ENCODE assay signal across 9 cellular contexts in the genomic region with DNA sequence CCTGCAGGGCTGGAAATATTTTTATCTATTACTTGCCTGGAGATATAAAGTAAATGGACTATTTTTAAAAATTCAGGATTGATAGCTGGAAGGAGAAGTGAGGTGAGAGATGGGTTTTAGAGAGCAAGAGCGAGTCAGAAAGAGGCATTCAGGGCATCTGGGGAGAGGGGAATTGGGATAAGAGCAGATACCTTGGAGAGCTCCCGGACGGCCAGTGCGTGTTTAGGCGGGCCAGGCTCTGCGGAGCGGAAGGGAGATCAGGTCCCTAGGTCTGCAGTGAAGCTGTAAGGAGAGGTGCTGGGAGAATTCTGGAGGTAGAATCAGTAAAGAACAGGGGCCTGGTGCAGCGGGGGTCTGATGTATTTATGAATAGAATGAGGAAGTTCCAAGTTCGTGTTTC. TPM values are rescaled to one million over a fixed set of nuclear protein-coding genes. Genes with fewer than 3 reads are reported as not detected.
DNase-seq lines count a peak whose midpoint lies in the region; TF ChIP-seq lines count a peak whose summit lies in the region.
"Had no signal": no experiment of that assay in that cellular context is flagged by ENCODE, and none has a peak within 500 bp of the region (broad histone marks: within the 10 kb centered on the region; RNA-seq: fewer than 3 reads in every experiment).

No MANE protein-coding gene starts in this region.

- no peak overlapping the region for H3K4me3 ChIP-seq in adipocyte (ENCODE audit: low read length)
- no peak overlapping the region for H3K4me3 ChIP-seq in kidney epithelial cell (ENCODE audit: low read depth, low read length)
- no peak overlapping the region for H3K4me3 ChIP-seq in MM.1S (ENCODE audit: low read length)
- no peak overlapping the region for H3K4me3 ChIP-seq in tibial artery

- in situ Hi-C loops in ACHN (cut with HindIII; ENCODE audit: low pct_ligation_motif_present, low pct_unique_long_range_greater_than_20kb, low sequenced_read_pairs) = no loop called here

- no peaks in the 10 kb centered on the region for H3K9me2 ChIP-seq in MM.1S (replicated peaks; ENCODE audit: insufficient read depth, low read length)

- peaks cover 63% of the 10 kb centered on the region for H3K27me3 ChIP-seq in adipocyte (replicated peaks; ENCODE audit: control insufficient read depth, insufficient read depth, low read length)
- H3K27me3 ChIP-seq in kidney epithelial cell (ENCODE audit: control insufficient read depth, insufficient read depth, low read length) = peaks cover 18% of the 10 kb centered on the region
- H3K27me3 ChIP-seq in MM.1S (replicated peaks; ENCODE audit: insufficient read depth, low read length) = no peaks in the 10 kb centered on the region
- H3K27me3 ChIP-seq in tibial artery = peaks cover 0 to 40% of the 10 kb centered on the region in 2 donors

- peaks cover 29% of the 10 kb centered on the region for H3F3A ChIP-seq in MM.1S (ENCODE audit: insufficient read depth, low read length)

- H3K4me1 ChIP-seq in adipocyte (ENCODE audit: control insufficient read depth, insufficient read depth, low read length) (no peaks in the 10 kb centered on the region), MM.1S (ENCODE audit: low read length) (peaks cover 69% of the 10 kb centered on the region), tibial artery (peaks cover 0 to 4% (median 0%) of the 10 kb centered on the region in 4 donors)

- H3K36me3 Mint-ChIP-seq in activated naive CD4-positive, alpha-beta T cell treated with anti-CD3 and anti-CD28 coated beads for 36 hours (ENCODE audit: low read depth) = no peaks in the 10 kb centered on the region

- H3K79me2 ChIP-seq in MM.1S (ENCODE audit: low read length) = peaks cover 86% of the 10 kb centered on the region

- no peak overlapping the region for H3K4me3 Mint-ChIP-seq in activated naive CD4-positive, alpha-beta T cell treated with anti-CD3 and anti-CD28 coated beads for 36 hours

- H3K9me3 ChIP-seq in adipocyte (ENCODE audit: control insufficient read depth, low read length) (peaks cover 10% of the 10 kb centered on the region), MM.1S (replicated peaks; ENCODE audit: insufficient read depth, low read length) (no peaks in the 10 kb centered on the region), tibial artery (no peaks in the 10 kb centered on the region)

- H3K4me1 Mint-ChIP-seq in activated naive CD4-positive, alpha-beta T cell treated with anti-CD3 and anti-CD28 coated beads for 36 hours (ENCODE audit: low read depth) = peaks cover 52% of the 10 kb centered on the region

- H3K27me3 Mint-ChIP-seq in activated naive CD4-positive, alpha-beta T cell treated with anti-CD3 and anti-CD28 coated beads for 36 hours (ENCODE audit: low read depth) = no peaks in the 10 kb centered on the region

- no peak overlapping the region for H3K27ac ChIP-seq in MM.1S (ENCODE audit: low read length)
- no peak overlapping the region for H3K27ac ChIP-seq in tibial artery

- no peak overlapping the region for H3K4me2 ChIP-seq in MM.1S (ENCODE audit: low read depth, low read length)

- H2AFZ ChIP-seq in MM.1S (ENCODE audit: low read length) = no peak overlapping the region

- no peaks in the 10 kb centered on the region for H3K36me3 ChIP-seq in adipocyte (ENCODE audit: control insufficient read depth, insufficient read depth, low read length, severe bottlenecking)
- H3K36me3 ChIP-seq in kidney epithelial cell (ENCODE audit: control insufficient read depth, insufficient read depth, low read length) = no peaks in the 10 kb centered on the region
- H3K36me3 ChIP-seq in MM.1S (replicated peaks; ENCODE audit: insufficient read depth, low read length) = 0 out of 2 replicates have a peak, but pooled peaks cover 7% of the 10 kb centered on the region
- no peaks in the 10 kb centered on the region for H3K36me3 ChIP-seq in tibial artery

- H3K27ac Mint-ChIP-seq in activated naive CD4-positive, alpha-beta T cell treated with anti-CD3 and anti-CD28 coated beads for 36 hours = no peak overlapping the region

- peak; percentile 26 for DNase-seq in ACHN
- DNase-seq in HEK293T (ENCODE audit: extremely low spot score) = peak; percentile 40
- DNase-seq in adipocyte (ENCODE audit: low read depth) = peak; percentile 35
- DNase-seq in kidney epithelial cell (ENCODE audit: low read depth) = peak; percentile 4
- DNase-seq in MM.1S = no peak
- DNase-seq in tibial artery = no peak
- DNase-seq in activated naive CD4-positive, alpha-beta T cell treated with anti-CD3 and anti-CD28 coated beads for 36 hours = no peak
- DNase-seq in NCI-H1092 treated with DMSO at 0.1 percent for 48 hours (lab: John Stamatoyannopoulos, UW) = no peak
- DNase-seq: stimulated activated CD4-positive, alpha-beta T cell treated with anti-CD3 and anti-CD28 coated beads, Interleukin-4, amount 100 ng/mL, for 24 hours had no signal

- intact Hi-C loops in tibial artery (cut with DNase I; ENCODE audit: low total_unique reads) = no loop called here
- intact Hi-C loops in activated naive CD4-positive, alpha-beta T cell treated with anti-CD3 and anti-CD28 coated beads for 36 hours (cut with micrococcal nuclease) = no loop called here

- TF ChIP-seq CTCF in kidney epithelial cell (IDR thresholded peaks at IDR 0.05; ENCODE audit: insufficient read depth, low read length, poor library complexity, severe bottlenecking) = no peak
- no peak for TF ChIP-seq CTCF in MM.1S (IDR thresholded peaks at IDR 0.05; ENCODE audit: low read length)
- no peak for TF ChIP-seq CTCF in tibial artery (IDR thresholded peaks at IDR 0.05)

- CTCF ChIA-PET in HEK293T (lab: Yijun Ruan, JAX) = no interaction called here
- CTCF ChIA-PET in activated naive CD4-positive, alpha-beta T cell treated with anti-CD3 and anti-CD28 coated beads for 36 hours (lab: Charles Lee) = interaction anchor here (1.0 to 1.7 kb wide), 3 partner anchors 18 to 126 kb away, joined by 4 to 7 read pairs (median 4); no protein-coding TSS in a partner anchor

- POLR2A ChIA-PET in HEK293T (lab: Yijun Ruan, JAX) = no interaction called here

- no peaks in the 10 kb centered on the region for H3K9me3 Mint-ChIP-seq in activated naive CD4-positive, alpha-beta T cell treated with anti-CD3 and anti-CD28 coated beads for 36 hours

- H3K9ac ChIP-seq in adipocyte (ENCODE audit: low read length) = no peak overlapping the region
- no peak overlapping the region for H3K9ac ChIP-seq in MM.1S (ENCODE audit: low read length)

- H4K20me1 ChIP-seq in MM.1S (ENCODE audit: insufficient read depth, low read length) = no peaks in the 10 kb centered on the region

TF ChIP-seq in HEK293T, 16 proteins besides CTCF, POLR2A, EP300 and RAD21:
- no peak for TF ChIP-seq ELF4 (IDR thresholded peaks at IDR 0.05)
- TF ChIP-seq FOXK2 (IDR thresholded peaks at IDR 0.05) = no peak
- no peak for TF ChIP-seq NFRKB (IDR thresholded peaks at IDR 0.05)
- TF ChIP-seq ARNT (IDR thresholded peaks at IDR 0.05) = no peak
- no peak for TF ChIP-seq PKNOX1 (IDR thresholded peaks at IDR 0.05)
- TF ChIP-seq SUZ12 (IDR thresholded peaks at IDR 0.05) = no peak
- no peak for TF ChIP-seq HDGF (IDR thresholded peaks at IDR 0.05; ENCODE audit: borderline replicate concordance)
- TF ChIP-seq ZNF384 (IDR thresholded peaks at IDR 0.05) = no peak
- no peak for TF ChIP-seq CTBP1 (IDR thresholded peaks at IDR 0.05; ENCODE audit: borderline replicate concordance)
- no peak for TF ChIP-seq LEF1 (IDR thresholded peaks at IDR 0.05; ENCODE audit: borderline replicate concordance)
- TF ChIP-seq SP1 (IDR thresholded peaks at IDR 0.05) = no peak
- TF ChIP-seq L3MBTL2 (conservative IDR thresholded peaks at IDR 0.05) = no peak
- no peak for TF ChIP-seq TARDBP (IDR thresholded peaks at IDR 0.05)
- TF ChIP-seq BHLHE40 (IDR thresholded peaks at IDR 0.05; ENCODE audit: borderline replicate concordance) = no peak
- TF ChIP-seq FOXM1 (IDR thresholded peaks at IDR 0.05; ENCODE audit: borderline replicate concordance) = no peak
- TF ChIP-seq FOXA1 (IDR thresholded peaks at IDR 0.05) = no peak

RNA-seq across cellular contexts. Expression of gene FAM83D, which starts 47.4 kb away (rescaled TPM):
- 4.1 and 5.4 TPM in 2 replicates for total RNA-seq in kidney epithelial cell
- total RNA-seq in activated naive CD4-positive, alpha-beta T cell treated with anti-CD3 and anti-CD28 coated beads for 36 hours = 10 to 100 TPM; 13.6 TPM

Comparison
In these comparisons a context has a peak if more than half of its experiments do, and no peak if none do; other contexts are left out.
1. DNase-seq: peak in ACHN (single experiment), HEK293T (single experiment), adipocyte (single experiment) and kidney epithelial cell (single experiment); none in MM.1S (single experiment), tibial artery (0 of 2), activated naive CD4-positive, alpha-beta T cell treated with anti-CD3 and anti-CD28 coated beads for 36 hours (single experiment) and NCI-H1092 treated with DMSO at 0.1 percent for 48 hours (single experiment).